ENCODE assay signal across 14 cellular contexts in genomic region chr2:134262666-134263065, GRCh38. TPM values are rescaled to one million over a fixed set of nuclear protein-coding genes. Genes with fewer than 3 reads are reported as not detected.
DNase-seq lines count a peak whose midpoint lies in the region; ATAC-seq and TF ChIP-seq lines count a peak whose summit lies in the region.
"Had no signal": no experiment of that assay in that cellular context is flagged by ENCODE, and none has a peak within 500 bp of the region (broad histone marks: within the 10 kb centered on the region; RNA-seq: fewer than 3 reads in every experiment).

No MANE protein-coding gene starts in this region.

- no peak for ATAC-seq in stimulated activated naive CD8-positive, alpha-beta T cell treated with anti-CD3 and anti-CD28 coated beads, Interleukin-15, amount 100 ng/mL, for 72 hours
- peak; percentile 55 for ATAC-seq in HG02840 (IDR thresholded peaks at IDR 0.05; ENCODE audit: low FRiP score, unreplicated experiment)
- ATAC-seq in right lobe of liver: no peak
- ATAC-seq: foreskin keratinocyte; stimulated activated effector memory CD8-positive, alpha-beta T cell treated with anti-CD3 and anti-CD28 coated beads, Interleukin-12 subunit alpha, Interleukin-12 subunit beta, amount 100 ng/mL, for 72 hours had no signal

- H3K4me3 ChIP-seq in Loucy (ENCODE audit: low read length, poor library complexity, severe bottlenecking): no peak overlapping the region
- H3K4me3 ChIP-seq in right lobe of liver: no peak overlapping the region

- no peaks in the 10 kb centered on the region for H3K27me3 Mint-ChIP-seq in stimulated activated naive CD8-positive, alpha-beta T cell treated with anti-CD3 and anti-CD28 coated beads, Interleukin-15, Interleukin-2, amounts not matched to agents 100 ng/mL and 50 ng/mL, for 24 hours
- no peaks in the 10 kb centered on the region for H3K27me3 Mint-ChIP-seq in stimulated activated naive CD8-positive, alpha-beta T cell treated with anti-CD3 and anti-CD28 coated beads, Interleukin-15, amount 100 ng/mL, for 72 hours
- H3K27me3 Mint-ChIP-seq in activated CD4-positive, alpha-beta memory T cell treated with anti-CD3 and anti-CD28 coated beads for 36 hours: no peaks in the 10 kb centered on the region

- peak overlapping the region; percentile 14 for H3K4me2 ChIP-seq in Loucy (ENCODE audit: low read depth, low read length, poor library complexity, severe bottlenecking)

- no peak for DNase-seq in stimulated activated naive CD8-positive, alpha-beta T cell treated with anti-CD3 and anti-CD28 coated beads, Interleukin-15, amount 100 ng/mL, for 72 hours
- no peak for DNase-seq in MV-4-11 (lab: John Stamatoyannopoulos, UW)
- no peak for DNase-seq in NCI-H187 (lab: John Stamatoyannopoulos, UW)
- DNase-seq in activated CD4-positive, alpha-beta memory T cell treated with anti-CD3 and anti-CD28 coated beads for 36 hours: no peak
- no peak for DNase-seq in right lobe of liver
- DNase-seq: activated CD8-positive, alpha-beta memory T cell treated with anti-CD3 and anti-CD28 coated beads for 24 hours; foreskin keratinocyte; NCI-H2029 treated with DMSO at 0.1 percent for 48 hours; SIG-M5 had no signal

- H2AFZ ChIP-seq in Loucy (ENCODE audit: low read length): no peak overlapping the region

- H3K27ac ChIP-seq in right lobe of liver: no peak overlapping the region
- H3K27ac ChIP-seq: foreskin keratinocyte had no signal

- H3K4me3 Mint-ChIP-seq in stimulated activated naive CD8-positive, alpha-beta T cell treated with anti-CD3 and anti-CD28 coated beads, Interleukin-15, Interleukin-2, amounts not matched to agents 100 ng/mL and 50 ng/mL, for 24 hours: no peak overlapping the region
- H3K4me3 Mint-ChIP-seq in stimulated activated naive CD8-positive, alpha-beta T cell treated with anti-CD3 and anti-CD28 coated beads, Interleukin-15, amount 100 ng/mL, for 72 hours: no peak overlapping the region
- no peak overlapping the region for H3K4me3 Mint-ChIP-seq in activated CD4-positive, alpha-beta memory T cell treated with anti-CD3 and anti-CD28 coated beads for 36 hours
- H3K4me3 Mint-ChIP-seq: mesothelial cell of epicardium; stimulated activated effector memory CD8-positive, alpha-beta T cell treated with anti-CD3 and anti-CD28 coated beads, Interleukin-12 subunit alpha, Interleukin-12 subunit beta, amount 100 ng/mL, for 72 hours had no signal

- POLR2A ChIA-PET in activated CD4-positive, alpha-beta memory T cell treated with anti-CD3 and anti-CD28 coated beads for 36 hours (lab: Charles Lee): no interaction called here

- peak overlapping the region; percentile 23 for H3K27ac Mint-ChIP-seq in stimulated activated naive CD8-positive, alpha-beta T cell treated with anti-CD3 and anti-CD28 coated beads, Interleukin-15, Interleukin-2, amounts not matched to agents 100 ng/mL and 50 ng/mL, for 24 hours
- H3K27ac Mint-ChIP-seq in stimulated activated naive CD8-positive, alpha-beta T cell treated with anti-CD3 and anti-CD28 coated beads, Interleukin-15, amount 100 ng/mL, for 72 hours: no peak overlapping the region
- H3K27ac Mint-ChIP-seq in activated CD4-positive, alpha-beta memory T cell treated with anti-CD3 and anti-CD28 coated beads for 36 hours: no peak overlapping the region
- H3K27ac Mint-ChIP-seq: mesothelial cell of epicardium; stimulated activated effector memory CD8-positive, alpha-beta T cell treated with anti-CD3 and anti-CD28 coated beads, Interleukin-12 subunit alpha, Interleukin-12 subunit beta, amount 100 ng/mL, for 72 hours had no signal

- no peaks in the 10 kb centered on the region for H3K9me2 ChIP-seq in Loucy (replicated peaks; ENCODE audit: low read depth, low read length)

- H4K20me1 ChIP-seq in Loucy (ENCODE audit: insufficient read depth, low read length, poor library complexity, severe bottlenecking): no peaks in the 10 kb centered on the region

- peaks cover 79% of the 10 kb centered on the region for H3K4me1 Mint-ChIP-seq in stimulated activated naive CD8-positive, alpha-beta T cell treated with anti-CD3 and anti-CD28 coated beads, Interleukin-15, Interleukin-2, amounts not matched to agents 100 ng/mL and 50 ng/mL, for 24 hours (ENCODE audit: low read depth)
- H3K4me1 Mint-ChIP-seq in stimulated activated naive CD8-positive, alpha-beta T cell treated with anti-CD3 and anti-CD28 coated beads, Interleukin-15, amount 100 ng/mL, for 72 hours: peaks cover 58% of the 10 kb centered on the region
- H3K4me1 Mint-ChIP-seq in activated CD4-positive, alpha-beta memory T cell treated with anti-CD3 and anti-CD28 coated beads for 36 hours (ENCODE audit: low read depth): peaks cover 54% of the 10 kb centered on the region

- H3K27me3 ChIP-seq in Loucy (ENCODE audit: insufficient read depth, low read length, poor library complexity, severe bottlenecking) (no peaks in the 10 kb centered on the region), right lobe of liver (no peaks in the 10 kb centered on the region)
- H3K27me3 ChIP-seq: foreskin keratinocyte had no signal

- H3K9ac ChIP-seq in Loucy (ENCODE audit: low read depth, low read length, poor library complexity, severe bottlenecking): peak overlapping the region; percentile 12

- H3K36me3 ChIP-seq in Loucy (ENCODE audit: insufficient read depth, low read length) (no peaks in the 10 kb centered on the region), right lobe of liver (no peaks in the 10 kb centered on the region)

- intact Hi-C loops in activated CD4-positive, alpha-beta memory T cell treated with anti-CD3 and anti-CD28 coated beads for 36 hours (cut with micrococcal nuclease): no loop called here
- intact Hi-C loops in right lobe of liver (cut with DNase I): no loop called here

- H3K36me3 Mint-ChIP-seq in stimulated activated naive CD8-positive, alpha-beta T cell treated with anti-CD3 and anti-CD28 coated beads, Interleukin-15, Interleukin-2, amounts not matched to agents 100 ng/mL and 50 ng/mL, for 24 hours (ENCODE audit: low read depth): peaks cover 17% of the 10 kb centered on the region
- peaks cover 3% of the 10 kb centered on the region for H3K36me3 Mint-ChIP-seq in activated CD4-positive, alpha-beta memory T cell treated with anti-CD3 and anti-CD28 coated beads for 36 hours
- H3K36me3 Mint-ChIP-seq: mesothelial cell of epicardium; stimulated activated effector memory CD8-positive, alpha-beta T cell treated with anti-CD3 and anti-CD28 coated beads, Interleukin-12 subunit alpha, Interleukin-12 subunit beta, amount 100 ng/mL, for 72 hours had no signal

- CTCF ChIA-PET in activated CD4-positive, alpha-beta memory T cell treated with anti-CD3 and anti-CD28 coated beads for 36 hours (lab: Charles Lee): interaction anchor here (1.0 to 2.1 kb wide), 3 partner anchors 17 to 144 kb away, joined by 3 to 8 read pairs (median 4); no protein-coding TSS in a partner anchor

- H3K9me3 Mint-ChIP-seq in stimulated activated naive CD8-positive, alpha-beta T cell treated with anti-CD3 and anti-CD28 coated beads, Interleukin-15, Interleukin-2, amounts not matched to agents 100 ng/mL and 50 ng/mL, for 24 hours: no peaks in the 10 kb centered on the region
- H3K9me3 Mint-ChIP-seq in stimulated activated naive CD8-positive, alpha-beta T cell treated with anti-CD3 and anti-CD28 coated beads, Interleukin-15, amount 100 ng/mL, for 72 hours: no peaks in the 10 kb centered on the region
- H3K9me3 Mint-ChIP-seq in activated CD4-positive, alpha-beta memory T cell treated with anti-CD3 and anti-CD28 coated beads for 36 hours: no peaks in the 10 kb centered on the region
- H3K9me3 Mint-ChIP-seq: mesothelial cell of epicardium; stimulated activated effector memory CD8-positive, alpha-beta T cell treated with anti-CD3 and anti-CD28 coated beads, Interleukin-12 subunit alpha, Interleukin-12 subunit beta, amount 100 ng/mL, for 72 hours had no signal

- no peak for TF ChIP-seq CTCF in Loucy (conservative IDR thresholded peaks at IDR 0.05; ENCODE audit: low read length)
- TF ChIP-seq CTCF in right lobe of liver (IDR thresholded peaks at IDR 0.05): no peak

- 89% methylated on average over 2 of the region's 2 CpGs for WGBS in right lobe of liver (ENCODE audit: insufficient coverage, low coverage, low lambda C conversion rate, missing lambda C conversion rate)

- H3F3A ChIP-seq in Loucy (ENCODE audit: low read depth): no peaks in the 10 kb centered on the region

- H3K4me1 ChIP-seq in Loucy (ENCODE audit: insufficient read depth, low read length, poor library complexity, severe bottlenecking): peaks cover 61% of the 10 kb centered on the region
- peaks cover 0 to 16% (median 6%) of the 10 kb centered on the region in 4 donors for H3K4me1 ChIP-seq in right lobe of liver
- H3K4me1 ChIP-seq: foreskin keratinocyte had no signal

- no peaks in the 10 kb centered on the region for H3K9me3 ChIP-seq in Loucy (ENCODE audit: insufficient read depth, low read depth, low read length)
- H3K9me3 ChIP-seq in right lobe of liver: no peaks in the 10 kb centered on the region

- no peak for TF ChIP-seq POLR2A in right lobe of liver (IDR thresholded peaks at IDR 0.05)

- H3K79me2 ChIP-seq in Loucy (ENCODE audit: insufficient read depth, low read length): peaks cover 76% of the 10 kb centered on the region

RNA-seq across cellular contexts. Expression of gene MGAT5, which starts 8.8 kb away (rescaled TPM):
- total RNA-seq in activated CD4-positive, alpha-beta memory T cell treated with anti-CD3 and anti-CD28 coated beads for 36 hours: 10 to 100 TPM; 33.6 to 38.3 TPM
- total RNA-seq in right lobe of liver: 10 to 100 TPM in 3 of 6 experiments, 1 to 10 TPM in 3; 4.5 to 16.0 (median 10.0) TPM
